In genomic region chr17:67109111-67109510, GRCh38 we compare ENCODE assay signal across 26 cellular contexts.
DNase-seq lines count a peak whose midpoint lies in the region; ATAC-seq and TF ChIP-seq lines count a peak whose summit lies in the region.
"Had no signal": no experiment of that assay in that cellular context is flagged by ENCODE, and none has a peak within 500 bp of the region (broad histone marks: within the 10 kb centered on the region; RNA-seq: fewer than 3 reads in every experiment).

No MANE protein-coding gene starts in this region.

- H3K4me1 Mint-ChIP-seq in activated naive CD4-positive, alpha-beta T cell treated with anti-CD3 and anti-CD28 coated beads for 36 hours (ENCODE audit: low read depth) = peaks cover 15% of the 10 kb centered on the region
- H3K4me1 Mint-ChIP-seq in central memory CD8-positive, alpha-beta T cell = peaks cover 24% of the 10 kb centered on the region
- H3K4me1 Mint-ChIP-seq in progenitor cell of endocrine pancreas (ENCODE audit: low read depth) = peaks cover 5% of the 10 kb centered on the region
- H3K4me1 Mint-ChIP-seq: GM23338, WTC11 had no signal

- peak overlapping the region; percentile 17 for H3K27ac Mint-ChIP-seq in activated naive CD4-positive, alpha-beta T cell treated with anti-CD3 and anti-CD28 coated beads for 36 hours
- peak overlapping the region; percentile 64 for H3K27ac Mint-ChIP-seq in central memory CD8-positive, alpha-beta T cell (ENCODE audit: low read depth)
- peak overlapping the region; percentile 3 for H3K27ac Mint-ChIP-seq in progenitor cell of endocrine pancreas
- H3K27ac Mint-ChIP-seq: activated CD8-positive, alpha-beta memory T cell treated with anti-CD3 and anti-CD28 coated beads, Interleukin-2, amount 10 ng/mL, durations not matched to agents 7 days and 5 days; CD4-positive, alpha-beta T cell; GM23338; stimulated activated memory B cell treated with anti-CD40 and anti-IgM and Interleukin-4, amounts not matched to agents 10 μg/mL and 1 μg/mL and 100 μg/mL, for 72 hours; WTC11 had no signal

- no peak overlapping the region for H3K4me3 Mint-ChIP-seq in activated naive CD4-positive, alpha-beta T cell treated with anti-CD3 and anti-CD28 coated beads for 36 hours
- peak overlapping the region; percentile 37 for H3K4me3 Mint-ChIP-seq in central memory CD8-positive, alpha-beta T cell
- H3K4me3 Mint-ChIP-seq in progenitor cell of endocrine pancreas (ENCODE audit: low read depth) = no peak overlapping the region
- H3K4me3 Mint-ChIP-seq: activated CD8-positive, alpha-beta memory T cell treated with anti-CD3 and anti-CD28 coated beads, Interleukin-2, amount 10 ng/mL, durations not matched to agents 7 days and 5 days; activated T-cell treated with anti-CD3 and anti-CD28 coated beads, Interleukin-2, amount 50 U/mL, for 4 hours; CD4-positive, alpha-beta T cell; GM23338; naive B cell; stimulated activated memory B cell treated with anti-CD40 and anti-IgM and Interleukin-4, amounts not matched to agents 10 μg/mL and 1 μg/mL and 100 μg/mL, for 72 hours; WTC11 had no signal

- DNase-seq in activated naive CD4-positive, alpha-beta T cell treated with anti-CD3 and anti-CD28 coated beads for 36 hours = no peak
- DNase-seq in activated naive CD4-positive, alpha-beta T cell treated with Interleukin-2 at 50 U/mL for 16 hours = no peak
- DNase-seq in NCI-H526 treated with DMSO at 0.1 percent for 48 hours (lab: John Stamatoyannopoulos, UW) (peak; percentile 80), progenitor cell of endocrine pancreas (ENCODE audit: low spot score, unreplicated experiment) (no peak), OCI-M2 (lab: John Stamatoyannopoulos, UW; ENCODE audit: unreplicated experiment) (no peak), NCI-H146 (lab: John Stamatoyannopoulos, UW) (no peak)
- no peak for DNase-seq in central memory CD8-positive, alpha-beta T cell (ENCODE audit: low spot score in 2 of 2)
- DNase-seq: activated CD4-positive, alpha-beta T cell treated with anti-CD3 and anti-CD28 coated beads, Interleukin-2, amount 50 U/mL, for 1 hour; activated CD8-positive, alpha-beta memory T cell treated with anti-CD3 and anti-CD28 coated beads, Interleukin-2, amount 10 ng/mL, durations not matched to agents 7 days and 5 days; activated gamma-delta T cell; activated T-cell treated with anti-CD3 and anti-CD28 coated beads, Interleukin-2, amount 50 U/mL, for 4 hours; CD4-positive, alpha-beta T cell; cerebellar nuclear complex; foreskin melanocyte; heart left ventricle; naive B cell; NCI-H2107; NCI-H345; NCI-H748 treated with DMSO at 0.1 percent for 48 hours; SJCRH30; stimulated activated CD4-positive, alpha-beta T cell treated with anti-CD3 and anti-CD28 coated beads, Interleukin-15, amount 100 ng/mL, for 24 hours; testis had no signal

- H3K36me3 Mint-ChIP-seq in activated naive CD4-positive, alpha-beta T cell treated with anti-CD3 and anti-CD28 coated beads for 36 hours (ENCODE audit: low read depth) = peaks cover 44% of the 10 kb centered on the region
- peaks cover 59% of the 10 kb centered on the region for H3K36me3 Mint-ChIP-seq in central memory CD8-positive, alpha-beta T cell (ENCODE audit: insufficient read depth)
- H3K36me3 Mint-ChIP-seq in progenitor cell of endocrine pancreas (ENCODE audit: insufficient read depth) = peaks cover 36% of the 10 kb centered on the region

- intact Hi-C loops in activated naive CD4-positive, alpha-beta T cell treated with anti-CD3 and anti-CD28 coated beads for 36 hours (cut with micrococcal nuclease) = no loop called here

- H3K27me3 Mint-ChIP-seq in activated naive CD4-positive, alpha-beta T cell treated with anti-CD3 and anti-CD28 coated beads for 36 hours (ENCODE audit: low read depth) = no peaks in the 10 kb centered on the region
- H3K27me3 Mint-ChIP-seq in central memory CD8-positive, alpha-beta T cell = no peaks in the 10 kb centered on the region
- no peaks in the 10 kb centered on the region for H3K27me3 Mint-ChIP-seq in progenitor cell of endocrine pancreas
- H3K27me3 Mint-ChIP-seq: activated CD8-positive, alpha-beta memory T cell treated with anti-CD3 and anti-CD28 coated beads, Interleukin-2, amount 10 ng/mL, durations not matched to agents 7 days and 5 days; CD4-positive, alpha-beta T cell; naive B cell; stimulated activated memory B cell treated with anti-CD40 and anti-IgM and Interleukin-4, amounts not matched to agents 10 μg/mL and 1 μg/mL and 100 μg/mL, for 72 hours had no signal

- TF ChIP-seq CTCF in progenitor cell of endocrine pancreas (IDR thresholded peaks at IDR 0.05; ENCODE audit: unreplicated experiment) = no peak

- CTCF ChIA-PET in activated naive CD4-positive, alpha-beta T cell treated with anti-CD3 and anti-CD28 coated beads for 36 hours (lab: Charles Lee) = no interaction called here

- ATAC-seq in central memory CD8-positive, alpha-beta T cell (replicated peaks; ENCODE audit: extremely low read depth, poor library complexity, severe bottlenecking) = no peak
- no peak for ATAC-seq in HG02852 (IDR thresholded peaks at IDR 0.05; ENCODE audit: unreplicated experiment)
- ATAC-seq: activated CD8-positive, alpha-beta memory T cell treated with anti-CD3 and anti-CD28 coated beads, Interleukin-2, amount 10 ng/mL, durations not matched to agents 7 days and 5 days; activated T-cell treated with anti-CD3 and anti-CD28 coated beads, Interleukin-2, amount 50 U/mL, for 4 hours; GM23338; heart left ventricle; stimulated activated memory B cell treated with anti-CD40 and anti-IgM and Interleukin-4, amounts not matched to agents 10 μg/mL and 1 μg/mL and 100 μg/mL, for 72 hours; WTC11 had no signal

- no peaks in the 10 kb centered on the region for H3K9me3 Mint-ChIP-seq in activated naive CD4-positive, alpha-beta T cell treated with anti-CD3 and anti-CD28 coated beads for 36 hours
- no peaks in the 10 kb centered on the region for H3K9me3 Mint-ChIP-seq in central memory CD8-positive, alpha-beta T cell
- H3K9me3 Mint-ChIP-seq in progenitor cell of endocrine pancreas (ENCODE audit: low read depth) = no peaks in the 10 kb centered on the region
- H3K9me3 Mint-ChIP-seq: activated T-cell treated with anti-CD3 and anti-CD28 coated beads, Interleukin-2, amount 50 U/mL, for 4 hours; CD4-positive, alpha-beta T cell; GM23338; naive B cell; stimulated activated memory B cell treated with anti-CD40 and anti-IgM and Interleukin-4, amounts not matched to agents 10 μg/mL and 1 μg/mL and 100 μg/mL, for 72 hours; WTC11 had no signal

Comparison
In these comparisons a context has a peak if more than half of its experiments do, and no peak if none do; other contexts are left out.
1. H3K27ac Mint-ChIP-seq: peak in every context shown above with its lines; median percentile 64 in central memory CD8-positive, alpha-beta T cell; 17 in activated naive CD4-positive, alpha-beta T cell treated with anti-CD3 and anti-CD28 coated beads for 36 hours; 3 in progenitor cell of endocrine pancreas.